ENCODE assay signal across 10 cellular contexts in the genomic region with DNA sequence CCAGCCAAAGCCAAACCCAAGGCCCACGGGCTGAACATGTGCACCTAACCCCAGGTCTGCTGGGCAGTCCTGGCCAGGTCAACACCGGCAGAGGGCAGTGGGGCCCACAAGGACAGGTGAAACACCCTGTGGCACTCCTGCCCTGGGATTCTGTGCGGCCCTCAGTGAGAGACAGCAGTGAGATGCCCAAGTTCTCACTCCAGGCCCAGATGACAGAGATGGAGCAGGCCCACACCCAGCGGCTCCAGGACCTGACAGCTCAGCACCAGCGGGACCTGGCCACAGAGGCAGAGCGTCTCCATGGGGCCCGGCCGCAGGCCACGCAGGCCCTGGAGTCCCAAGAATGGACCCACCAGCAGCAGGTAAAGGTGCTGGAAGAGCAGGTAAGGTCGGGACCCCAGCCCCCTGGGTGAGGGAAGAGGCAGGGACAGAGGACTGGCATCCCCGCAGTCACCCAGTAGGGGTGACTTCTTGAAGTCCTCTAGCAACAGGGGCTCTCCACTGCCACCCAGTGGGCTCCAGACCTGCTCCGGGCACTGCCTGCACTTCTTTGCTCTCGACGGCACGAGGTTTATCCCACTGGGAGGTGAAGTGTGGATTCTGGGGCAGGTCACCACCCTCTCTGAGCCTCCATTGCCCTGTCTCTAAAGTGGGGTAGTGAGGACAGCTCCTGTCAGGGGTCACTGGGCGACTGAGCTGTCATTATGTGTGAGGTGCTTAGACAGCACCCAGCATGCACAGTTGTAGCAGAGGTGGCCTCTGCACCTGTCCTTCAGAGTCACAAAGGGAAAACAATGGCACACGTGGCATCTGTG. TPM values are rescaled to one million over a fixed set of nuclear protein-coding genes. Genes with fewer than 3 reads are reported as not detected.
DNase-seq lines count a peak whose midpoint lies in the region; ATAC-seq and TF ChIP-seq lines count a peak whose summit lies in the region.
"Had no signal": no experiment of that assay in that cellular context is flagged by ENCODE, and none has a peak within 500 bp of the region (broad histone marks: within the 10 kb centered on the region; RNA-seq: fewer than 3 reads in every experiment).

No MANE protein-coding gene starts in this region.

- TF ChIP-seq EP300 in stomach (IDR thresholded peaks at IDR 0.05) = no peak

- no peak for TF ChIP-seq POLR2A in stomach (IDR thresholded peaks at IDR 0.05)

- H3K4me1 ChIP-seq in PC-3 (ENCODE audit: insufficient read depth, low read length) (peaks cover 15% of the 10 kb centered on the region), stomach (peaks cover 30 to 46% (median 35%) of the 10 kb centered on the region in 4 donors)

- H3K9me3 ChIP-seq in PC-3 (ENCODE audit: low read length) = no peaks in the 10 kb centered on the region
- no peaks in the 10 kb centered on the region for H3K9me3 ChIP-seq in stomach

- H3F3A ChIP-seq in PC-3 (ENCODE audit: low read length, unreplicated experiment) = no peaks in the 10 kb centered on the region

- H4K20me1 ChIP-seq in PC-3 (ENCODE audit: low read length) = no peaks in the 10 kb centered on the region

- no peaks in the 10 kb centered on the region for H3K79me2 ChIP-seq in PC-3 (ENCODE audit: low read length)

- H3K4me2 ChIP-seq in PC-3 (ENCODE audit: low read length) = no peak overlapping the region

- intact Hi-C loops in PC-3 (cut with micrococcal nuclease) (loop anchor here (10.0 kb wide), 1 partner anchor 75 kb away; no protein-coding TSS in a partner anchor), stomach (cut with DNase I; ENCODE audit: low total_unique reads) (no loop called here)

- CTCF ChIA-PET in PC-3 (lab: Charles Lee) = no interaction called here

- H3K4me3 ChIP-seq in PC-3 (ENCODE audit: low read length) (no peak overlapping the region), fibroblast of pulmonary artery (replicated peaks; ENCODE audit: low read depth, low read length) (no peak overlapping the region), stomach (no peak overlapping the region), coronary artery (no peak overlapping the region)

- H3K36me3 ChIP-seq in PC-3 (ENCODE audit: low read depth, low read length) = no peaks in the 10 kb centered on the region
- no peaks in the 10 kb centered on the region for H3K36me3 ChIP-seq in stomach

- H3K27ac ChIP-seq in PC-3 (ENCODE audit: low read length) = no peak overlapping the region
- no peak overlapping the region for H3K27ac ChIP-seq in stomach
- H3K27ac ChIP-seq in coronary artery = no peak overlapping the region

- no peak overlapping the region for H3K9ac ChIP-seq in PC-3 (ENCODE audit: low read length)

- no peaks in the 10 kb centered on the region for H3K9me2 ChIP-seq in PC-3 (replicated peaks; ENCODE audit: low read length)

- TF ChIP-seq CTCF in PC-3 (conservative IDR thresholded peaks at IDR 0.05; ENCODE audit: low read depth, low read length) = peak; percentile 58
- TF ChIP-seq CTCF in fibroblast of pulmonary artery (IDR thresholded peaks at IDR 0.05; ENCODE audit: low read length, missing control alignments) = peak; percentile 47
- peak in 3 of 7 experiments; percentile 23 to 33 (median 30) for TF ChIP-seq CTCF in stomach (IDR thresholded peaks at IDR 0.05)
- TF ChIP-seq CTCF in coronary artery (IDR thresholded peaks at IDR 0.05) = no peak

- no TSS peak for BruUV-seq in PC-3 (replicated peaks; lab: Mats Ljungman, UMichigan)

- 64 to 84% (median 72%) methylated on average over 8 to 17 of the region's 17 CpGs for WGBS in stomach, 5 donors

- DNase-seq in NCI-H1105 (lab: John Stamatoyannopoulos, UW) (peak; percentile 7), NCI-H1105 treated with DMSO at 0.1 percent for 48 hours (lab: John Stamatoyannopoulos, UW) (no peak), PC-3 (peak; percentile 37), fibroblast of pulmonary artery (ENCODE audit: low read depth) (peak; percentile 37), stomach (peak; percentile 46), coronary artery (ENCODE audit: low spot score) (no peak), LoVo (ENCODE audit: low spot score) (no peak), activated gamma-delta T cell treated with Interleukin-2 at 50 U/mL for 16 hours (no peak)
- DNase-seq: CD4-positive, CD25-positive, alpha-beta regulatory T cell; hippocampal formation had no signal

- POLR2A ChIA-PET in PC-3 (lab: Charles Lee; ENCODE audit: unreplicated experiment) = no interaction called here

- ATAC-seq in PC-3 = peak; percentile 20; the same call in 1 of the 2 replicates

- H2AFZ ChIP-seq in PC-3 (ENCODE audit: low read length) = no peak overlapping the region

- no peaks in the 10 kb centered on the region for H3K27me3 ChIP-seq in PC-3 (ENCODE audit: low read length)
- peaks cover 0 to 13% (median 0%) of the 10 kb centered on the region in 3 donors for H3K27me3 ChIP-seq in stomach

RNA-seq across cellular contexts. Expression of a gene that starts 8.8 kb away (rescaled TPM):
- total RNA-seq in PC-3 (2014; rRNA removed) (0.40 and 0.66 TPM in 2 replicates), stomach (100 to 1,000 TPM in 1 of 5 donors, 10 to 100 TPM in 4; 11.4 to 106 (median 22.7) TPM)
- polyA plus RNA-seq in stomach = 1 to 10 TPM; 2.0 to 2.7 (median 2.3) TPM

Comparison
In these comparisons a context has a peak if more than half of its experiments do, and no peak if none do; other contexts are left out.
1. DNase-seq: peak in NCI-H1105 (single experiment), PC-3 (single experiment), fibroblast of pulmonary artery (single experiment) and stomach (single experiment); none in NCI-H1105 treated with DMSO at 0.1 percent for 48 hours (single experiment), coronary artery (single experiment), LoVo (single experiment) and activated gamma-delta T cell treated with Interleukin-2 at 50 U/mL for 16 hours (single experiment).